Comparison of ENCODE assay signal across 8 cellular contexts in genomic region chr17:7841622-7842379, GRCh38. TPM values are rescaled to one million over a fixed set of nuclear protein-coding genes. Genes with fewer than 3 reads are reported as not detected.
DNase-seq lines count a peak whose midpoint lies in the region; ATAC-seq and TF ChIP-seq lines count a peak whose summit lies in the region.

No MANE protein-coding gene starts in this region.

- peaks cover 0 to 14% of the 10 kb centered on the region in 2 donors for H3K36me3 ChIP-seq in lung (ENCODE audit: control insufficient read depth in 2 of 2, insufficient read depth in 2 of 2, low read length in 2 of 2)

- peaks cover 54% of the 10 kb centered on the region for H3K4me1 Mint-ChIP-seq in activated CD4-positive, alpha-beta memory T cell treated with anti-CD3 and anti-CD28 coated beads, Interleukin-2, amount 10 ng/mL, durations not matched to agents 7 days and 5 days

- H3K9me3 Mint-ChIP-seq in activated CD4-positive, alpha-beta memory T cell treated with anti-CD3 and anti-CD28 coated beads, Interleukin-2, amount 10 ng/mL, durations not matched to agents 7 days and 5 days: no peaks in the 10 kb centered on the region

- H3K36me3 Mint-ChIP-seq in activated CD4-positive, alpha-beta memory T cell treated with anti-CD3 and anti-CD28 coated beads, Interleukin-2, amount 10 ng/mL, durations not matched to agents 7 days and 5 days (ENCODE audit: low read depth): peaks cover 15% of the 10 kb centered on the region

- POLR2A ChIA-PET in activated CD4-positive, alpha-beta memory T cell treated with anti-CD3 and anti-CD28 coated beads, Interleukin-2, amount 10 ng/mL, durations not matched to agents 7 days and 5 days (lab: Charles Lee): interaction anchor here (1.0 to 5.2 kb wide), 8 partner anchors 9 to 512 kb away, joined by 3 to 38 read pairs (median 4); partner anchors contain the start of genes CYB5D1, NAA38, NEURL4 and TP53

- no peaks in the 10 kb centered on the region for H3K27me3 ChIP-seq in lung (ENCODE audit: control insufficient read depth, insufficient read depth)

- H3K4me3 ChIP-seq in lung: peak overlapping the region; percentile 62

- H3K4me3 Mint-ChIP-seq in activated CD4-positive, alpha-beta memory T cell treated with anti-CD3 and anti-CD28 coated beads, Interleukin-2, amount 10 ng/mL, durations not matched to agents 7 days and 5 days: peak overlapping the region; percentile 97

- no peaks in the 10 kb centered on the region for H3K9me3 ChIP-seq in lung (ENCODE audit: control insufficient read depth in 2 of 2, insufficient read depth in 1 of 2, low read length in 1 of 2)

- TF ChIP-seq CTCF in lung (IDR thresholded peaks at IDR 0.05; ENCODE audit: control extremely low read depth, extremely low read depth): peak; percentile 5

- DNase-seq in NCI-H2081 (lab: John Stamatoyannopoulos, UW) (peak; percentile 82 to 84), NCI-H2081 treated with DMSO at 0.1 percent for 48 hours (lab: John Stamatoyannopoulos, UW) (no peak), NCI-H748 treated with DMSO at 0.1 percent for 48 hours (lab: John Stamatoyannopoulos, UW) (peak; percentile 84), ecto neural progenitor cell (ENCODE audit: low spot score) (peak; percentile 99), lung (ENCODE audit: low spot score) (peak; percentile 94)
- peak; percentile 85 for DNase-seq in activated CD4-positive, alpha-beta memory T cell treated with anti-CD3 and anti-CD28 coated beads, Interleukin-2, amount 10 ng/mL, durations not matched to agents 7 days and 5 days
- DNase-seq in stimulated activated CD4-positive, alpha-beta T cell treated with anti-CD3 and anti-CD28 coated beads, TNF-alpha, amount 100 ng/mL, for 4 hours (ENCODE audit: low read depth in 3 of 3): peak; percentile 91 to 96 (median 95)

- WGBS in lung, 2 donors: 0% methylated on average over 61 to 69 of the region's 69 CpGs

- CTCF ChIA-PET in activated CD4-positive, alpha-beta memory T cell treated with anti-CD3 and anti-CD28 coated beads, Interleukin-2, amount 10 ng/mL, durations not matched to agents 7 days and 5 days (lab: Charles Lee): interaction anchor here (0.6 to 4.2 kb wide), 5 partner anchors 9 to 277 kb away, joined by 3 to 18 read pairs (median 4); partner anchors contain the start of gene NAA38

- H3K27me3 Mint-ChIP-seq in activated CD4-positive, alpha-beta memory T cell treated with anti-CD3 and anti-CD28 coated beads, Interleukin-2, amount 10 ng/mL, durations not matched to agents 7 days and 5 days: no peaks in the 10 kb centered on the region

- H3K27ac ChIP-seq in lung (ENCODE audit: low read depth in 1 of 2, low read length in 1 of 2): peak overlapping the region; percentile 85 to 100

- peak overlapping the region; percentile 97 for H3K27ac Mint-ChIP-seq in activated CD4-positive, alpha-beta memory T cell treated with anti-CD3 and anti-CD28 coated beads, Interleukin-2, amount 10 ng/mL, durations not matched to agents 7 days and 5 days

- peaks cover 7 to 18% of the 10 kb centered on the region in 2 donors for H3K4me1 ChIP-seq in lung (ENCODE audit: control insufficient read depth in 2 of 2, insufficient read depth in 2 of 2, low read length in 2 of 2)

- ATAC-seq in HG03432 (IDR thresholded peaks at IDR 0.05; ENCODE audit: unreplicated experiment) (peak; percentile 28), lung (ENCODE audit: insufficient read depth, low FRiP score) (peak; percentile 56)

RNA-seq across cellular contexts. Expression of gene KDM6B, which starts 7.8 kb away (rescaled TPM):
- 10 to 100 TPM; 20.9 to 23.7 TPM for total RNA-seq in activated CD4-positive, alpha-beta memory T cell treated with anti-CD3 and anti-CD28 coated beads, Interleukin-2, amount 10 ng/mL, durations not matched to agents 7 days and 5 days
- total RNA-seq in lung: 10 to 100 TPM; 21.0 to 52.9 TPM
- polyA plus RNA-seq in lung: 10 to 100 TPM; 30.2 to 38.9 TPM

RNA-seq across cellular contexts. Expression of gene TMEM88, which starts 13.1 kb away (rescaled TPM):
- total RNA-seq in activated CD4-positive, alpha-beta memory T cell treated with anti-CD3 and anti-CD28 coated beads, Interleukin-2, amount 10 ng/mL, durations not matched to agents 7 days and 5 days: 1 to 10 TPM in 1 of 2 experiments, under 1 TPM in 1; 0.78 to 1.5 TPM
- total RNA-seq in lung: 10 to 100 TPM in 1 of 2 donors, 1 to 10 TPM in 1; 6.3 to 11.2 TPM
- 10 to 100 TPM; 11.5 to 19.6 TPM for polyA plus RNA-seq in lung

RNA-seq across cellular contexts. Expression of gene NAA38, which starts 15.6 kb away (rescaled TPM):
- total RNA-seq in activated CD4-positive, alpha-beta memory T cell treated with anti-CD3 and anti-CD28 coated beads, Interleukin-2, amount 10 ng/mL, durations not matched to agents 7 days and 5 days: 10 to 100 TPM; 69.8 to 76.9 TPM
- 10 to 100 TPM; 58.2 to 85.3 TPM for total RNA-seq in lung
- polyA plus RNA-seq in lung: 100 to 1,000 TPM; 120 to 239 TPM

RNA-seq across cellular contexts. Expression of gene CYB5D1, which starts 16.0 kb away (rescaled TPM):
- total RNA-seq in activated CD4-positive, alpha-beta memory T cell treated with anti-CD3 and anti-CD28 coated beads, Interleukin-2, amount 10 ng/mL, durations not matched to agents 7 days and 5 days: 1 to 10 TPM; 5.3 to 7.5 TPM
- total RNA-seq in lung: 10 to 100 TPM; 17.9 to 21.6 TPM
- 10 to 100 TPM in 1 of 2 donors, 1 to 10 TPM in 1; 5.5 to 10.1 TPM for polyA plus RNA-seq in lung

RNA-seq across cellular contexts. Expression of gene CHD3, which starts 46.8 kb away (rescaled TPM):
- total RNA-seq in activated CD4-positive, alpha-beta memory T cell treated with anti-CD3 and anti-CD28 coated beads, Interleukin-2, amount 10 ng/mL, durations not matched to agents 7 days and 5 days: 100 to 1,000 TPM; 127 to 131 TPM
- total RNA-seq in lung: 100 to 1,000 TPM in 1 of 2 donors, 10 to 100 TPM in 1; 83.0 to 112 TPM
- 10 to 100 TPM; 60.9 to 69.9 TPM for polyA plus RNA-seq in lung
